Comparison of ENCODE assay signal across 20 cellular contexts in the genomic region with DNA sequence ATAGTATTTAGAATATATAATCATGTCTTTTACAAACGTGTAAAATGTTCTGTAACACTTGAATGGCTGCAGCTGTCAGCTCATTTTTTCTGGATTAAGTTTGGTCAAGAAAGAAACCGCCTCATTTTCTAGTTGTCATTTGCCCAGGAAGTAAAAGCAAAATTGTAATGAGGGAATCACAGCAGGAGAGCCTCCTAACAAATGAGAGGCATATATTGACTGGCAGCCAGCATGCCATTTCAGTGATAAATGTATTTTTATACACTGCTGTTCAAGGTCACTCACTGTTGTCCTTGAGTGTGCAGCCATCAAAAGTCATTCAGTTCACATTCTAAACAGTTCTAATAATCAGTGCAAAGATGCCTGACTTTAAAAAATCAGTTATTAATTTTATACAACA.
DNase-seq lines count a peak whose midpoint lies in the region; ATAC-seq lines count a peak whose summit lies in the region.
"Had no signal": no experiment of that assay in that cellular context is flagged by ENCODE, and none has a peak within 500 bp of the region (broad histone marks: within the 10 kb centered on the region; RNA-seq: fewer than 3 reads in every experiment).

No MANE protein-coding gene starts in this region.

- peaks cover 5% of the 10 kb centered on the region for H3K36me3 Mint-ChIP-seq in T-helper 2 cell treated with Interferon-gamma antibody and Interleukin-4, amounts not matched to agents 5 μg/mL and 100 μg/mL, for 36 hours (ENCODE audit: low read depth)
- H3K36me3 Mint-ChIP-seq: CD8-positive, alpha-beta T cell; IgD-negative memory B cell had no signal

- peaks cover 27% of the 10 kb centered on the region for H3K4me1 Mint-ChIP-seq in T-helper 2 cell treated with Interferon-gamma antibody and Interleukin-4, amounts not matched to agents 5 μg/mL and 100 μg/mL, for 36 hours (ENCODE audit: low read depth)
- H3K4me1 Mint-ChIP-seq: H9 had no signal

- no peaks in the 10 kb centered on the region for H3K36me3 ChIP-seq in SK-N-MC (ENCODE audit: insufficient read depth, low read length)
- H3K36me3 ChIP-seq: esophagus squamous epithelium had no signal

- no peak for ATAC-seq in HG03442 (IDR thresholded peaks at IDR 0.05; ENCODE audit: unreplicated experiment)
- ATAC-seq: activated CD4-positive, alpha-beta T cell treated with anti-CD3 and anti-CD28 coated beads for 36 hours; CD8-positive, alpha-beta T cell; left colon had no signal

- H3K27me3 Mint-ChIP-seq in T-helper 2 cell treated with Interferon-gamma antibody and Interleukin-4, amounts not matched to agents 5 μg/mL and 100 μg/mL, for 36 hours (ENCODE audit: low read depth): no peaks in the 10 kb centered on the region
- H3K27me3 Mint-ChIP-seq: activated CD4-positive, alpha-beta T cell treated with anti-CD3 and anti-CD28 coated beads for 36 hours; IgD-negative memory B cell had no signal

- H3K4me3 Mint-ChIP-seq in T-helper 2 cell treated with Interferon-gamma antibody and Interleukin-4, amounts not matched to agents 5 μg/mL and 100 μg/mL, for 36 hours: no peak overlapping the region
- H3K4me3 Mint-ChIP-seq: activated CD4-positive, alpha-beta T cell treated with anti-CD3 and anti-CD28 coated beads for 36 hours; CD8-positive, alpha-beta T cell; H9; IgD-negative memory B cell had no signal

- H3K4me3 ChIP-seq in SK-N-MC: 0 out of 2 replicates have a peak overlapping the region, but pooled peaks have one; percentile 12
- H3K4me3 ChIP-seq: esophagus squamous epithelium had no signal

- no peak overlapping the region for H3K9ac ChIP-seq in SK-N-MC (ENCODE audit: insufficient read length)

- H3K27ac Mint-ChIP-seq in T-helper 2 cell treated with Interferon-gamma antibody and Interleukin-4, amounts not matched to agents 5 μg/mL and 100 μg/mL, for 36 hours: no peak overlapping the region
- H3K27ac Mint-ChIP-seq: CD8-positive, alpha-beta T cell; H9; IgD-negative memory B cell had no signal

- no peaks in the 10 kb centered on the region for H3K9me3 Mint-ChIP-seq in T-helper 2 cell treated with Interferon-gamma antibody and Interleukin-4, amounts not matched to agents 5 μg/mL and 100 μg/mL, for 36 hours
- H3K9me3 Mint-ChIP-seq: CD8-positive, alpha-beta T cell; H9; IgD-negative memory B cell had no signal

- H3K27ac ChIP-seq in SK-N-MC: peak overlapping the region; percentile 54; the same call in 1 of the 2 replicates
- H3K27ac ChIP-seq: esophagus squamous epithelium had no signal

- H3K9me3 ChIP-seq in SK-N-MC (ENCODE audit: low read depth, low read length): no peaks in the 10 kb centered on the region
- H3K9me3 ChIP-seq: esophagus squamous epithelium had no signal

- DNase-seq in NCI-H524 (lab: John Stamatoyannopoulos, UW) (peak; percentile 18 to 55), NCI-H524 treated with DMSO at 0.1 percent for 48 hours (lab: John Stamatoyannopoulos, UW) (no peak), NCI-H1694 treated with DMSO at 0.1 percent for 48 hours (lab: John Stamatoyannopoulos, UW) (peak; percentile 22), SK-N-MC (ENCODE audit: low read depth, low spot score) (no peak), retina (peak; percentile 49), hippocampal formation (lab: John Stamatoyannopoulos, UW) (no peak)
- no peak for DNase-seq in T-helper 2 cell treated with Interferon-gamma antibody and Interleukin-4, amounts not matched to agents 5 μg/mL and 100 μg/mL, for 36 hours (ENCODE audit: low spot score)
- DNase-seq: activated CD4-positive, alpha-beta T cell treated with anti-CD3 and anti-CD28 coated beads for 36 hours; activated CD8-positive, alpha-beta memory T cell treated with anti-CD3 and anti-CD28 coated beads, Interleukin-2, amount 50 U/mL, for 48 hours; activated naive CD4-positive, alpha-beta T cell treated with anti-CD3 and anti-CD28 coated beads, Interleukin-2, amount 50 U/mL, for 16 hours; CD8-positive, alpha-beta T cell; esophagus squamous epithelium; H9; left colon; NCI-H1048; SIG-M5; stimulated activated naive CD4-positive, alpha-beta T cell; T1000 had no signal

Comparison
In these comparisons a context has a peak if more than half of its experiments do, and no peak if none do; other contexts are left out.
1. DNase-seq: peak in NCI-H524 (2 of 2), NCI-H1694 treated with DMSO at 0.1 percent for 48 hours (single experiment) and retina (single experiment); none in NCI-H524 treated with DMSO at 0.1 percent for 48 hours (single experiment), SK-N-MC (single experiment), hippocampal formation (0 of 2) and T-helper 2 cell treated with Interferon-gamma antibody and Interleukin-4, amounts not matched to agents 5 μg/mL and 100 μg/mL, for 36 hours (single experiment).